21 cellular contexts compared by ENCODE assay signal in the genomic region with DNA sequence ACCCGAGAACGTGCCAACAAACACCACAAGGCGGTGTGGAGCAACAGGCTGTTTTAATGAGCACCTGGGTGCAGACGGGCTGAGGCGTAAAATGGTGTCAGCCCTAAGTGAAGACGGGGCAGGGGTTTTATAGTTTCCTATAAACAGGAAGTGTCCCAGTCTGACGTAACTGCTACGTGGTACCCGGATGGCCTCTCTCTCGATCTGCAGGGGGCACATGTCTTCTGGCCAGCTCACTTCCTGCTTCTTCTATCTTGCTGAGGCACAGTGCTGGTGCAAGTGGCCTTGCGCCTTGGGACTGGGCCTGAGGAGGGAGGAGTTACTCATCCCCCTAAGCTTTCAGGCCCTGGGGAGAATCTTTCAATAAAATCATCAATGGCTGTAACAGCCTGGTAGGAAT. TPM values are rescaled to one million over a fixed set of nuclear protein-coding genes. Genes with fewer than 3 reads are reported as not detected.
DNase-seq lines count a peak whose midpoint lies in the region; ATAC-seq, FAIRE-seq and TF ChIP-seq lines count a peak whose summit lies in the region.
"Had no signal": no experiment of that assay in that cellular context is flagged by ENCODE, and none has a peak within 500 bp of the region (broad histone marks: within the 10 kb centered on the region; RNA-seq: fewer than 3 reads in every experiment).

No MANE protein-coding gene starts in this region.

- no TSS peak for BruUV-seq in K562 (replicated peaks; lab: Mats Ljungman, UMichigan)

- H2BK120ac ChIP-seq in neuronal stem cell (ENCODE audit: low read depth, low read length) = no peak overlapping the region

- no peak overlapping the region for H2BK5ac ChIP-seq in neuronal stem cell (ENCODE audit: low read length)

- H3K9me3 Mint-ChIP-seq in CD8-positive, alpha-beta T cell = peaks cover 2% of the 10 kb centered on the region
- peaks cover 1% of the 10 kb centered on the region for H3K9me3 Mint-ChIP-seq in activated naive CD8-positive, alpha-beta T cell treated with anti-CD3 and anti-CD28 coated beads for 36 hours

- peaks cover 7% of the 10 kb centered on the region for H3K27me3 Mint-ChIP-seq in CD8-positive, alpha-beta T cell (ENCODE audit: low read depth)
- peaks cover 5% of the 10 kb centered on the region for H3K27me3 Mint-ChIP-seq in activated naive CD8-positive, alpha-beta T cell treated with anti-CD3 and anti-CD28 coated beads for 36 hours

- no peaks in the 10 kb centered on the region for H3K36me3 ChIP-seq in K562 (ENCODE audit: control insufficient read depth, insufficient read depth, low read length)
- no peaks in the 10 kb centered on the region for H3K36me3 ChIP-seq in neuronal stem cell (replicated peaks in 1 of 2; ENCODE audit: control insufficient read depth in 2 of 2, insufficient read depth in 2 of 2, low read length in 2 of 2)
- no peaks in the 10 kb centered on the region for H3K36me3 ChIP-seq in CD8-positive, alpha-beta T cell (ENCODE audit: insufficient read depth, low read length)
- H3K36me3 ChIP-seq: colonic mucosa, upper lobe of left lung had no signal

- intact Hi-C loops in K562 (cut with micrococcal nuclease) = no loop called here
- intact Hi-C loops in CD8-positive, alpha-beta T cell (cut with DNase I, micrococcal nuclease) = no loop called here

- H3K4me1 Mint-ChIP-seq in CD8-positive, alpha-beta T cell (ENCODE audit: low read depth) = no peaks in the 10 kb centered on the region
- no peaks in the 10 kb centered on the region for H3K4me1 Mint-ChIP-seq in activated naive CD8-positive, alpha-beta T cell treated with anti-CD3 and anti-CD28 coated beads for 36 hours

- TF ChIP-seq EP300 in K562 (IDR thresholded peaks at IDR 0.05; ENCODE audit: low read length) = no peak

- H3K36me3 Mint-ChIP-seq in CD8-positive, alpha-beta T cell = no peaks in the 10 kb centered on the region
- H3K36me3 Mint-ChIP-seq in activated naive CD8-positive, alpha-beta T cell treated with anti-CD3 and anti-CD28 coated beads for 36 hours = no peaks in the 10 kb centered on the region

- no peaks in the 10 kb centered on the region for H3K9me1 ChIP-seq in K562 (ENCODE audit: control insufficient read depth, insufficient read depth, low read length)

- no peak overlapping the region for H4K8ac ChIP-seq in neuronal stem cell (ENCODE audit: low read depth, low read length)

- CTCF ChIA-PET in K562 (lab: Yijun Ruan, JAX; ENCODE audit: low intra/inter-chr PET ratio) = no interaction called here
- CTCF ChIA-PET in CD8-positive, alpha-beta T cell (lab: Charles Lee) = no interaction called here

- DNase-seq in NCI-H748 (lab: John Stamatoyannopoulos, UW; ENCODE audit: unreplicated experiment) = peak; percentile 27
- DNase-seq in NCI-H748 treated with DMSO at 0.1 percent for 48 hours (lab: John Stamatoyannopoulos, UW) = no peak
- DNase-seq in NCI-H2029 (lab: John Stamatoyannopoulos, UW) = peak; percentile 47
- DNase-seq in K562 (ENCODE audit: extremely low read depth in 1 of 4, low spot score in 3 of 4) = peak in 1 of 4 experiments; percentile 13
- no peak for DNase-seq in neuronal stem cell (ENCODE audit: low spot score)
- DNase-seq in GM03348 (ENCODE audit: low spot score) = no peak
- no peak for DNase-seq in CD8-positive, alpha-beta T cell
- no peak for DNase-seq in activated naive CD8-positive, alpha-beta T cell treated with anti-CD3 and anti-CD28 coated beads for 36 hours
- DNase-seq: activated CD4-positive, alpha-beta T cell treated with anti-CD3 and anti-CD28 coated beads for 48 hours; activated naive CD4-positive, alpha-beta T cell treated with Interleukin-2 at 50 U/mL for 16 hours; colonic mucosa; DMS79; foreskin melanocyte; left ventricle myocardium superior; NCI-H1092; right cardiac atrium; SIG-M5 had no signal

- no peak for FAIRE-seq in K562 (lab: Jason Lieb, UNC)
- FAIRE-seq: A204.1 had no signal

- H3K4me2 ChIP-seq in K562 (ENCODE audit: insufficient read depth, low read length) = no peak overlapping the region
- no peak overlapping the region for H3K4me2 ChIP-seq in neuronal stem cell (ENCODE audit: insufficient read depth, low read length, poor library complexity, severe bottlenecking)

- H2BK15ac ChIP-seq in neuronal stem cell (ENCODE audit: low read length) = no peak overlapping the region

- ATAC-seq in K562 = peak; percentile 62
- ATAC-seq in CD8-positive, alpha-beta T cell = no peak
- ATAC-seq: left ventricle myocardium superior, right cardiac atrium had no signal

- H4K91ac ChIP-seq in neuronal stem cell (ENCODE audit: low read depth, low read length, poor library complexity) = no peak overlapping the region

- H3K79me2 ChIP-seq in K562 (ENCODE audit: control insufficient read depth, insufficient read depth, low read length) = no peaks in the 10 kb centered on the region

- H3K27ac ChIP-seq in K562 (ENCODE audit: extremely low read depth, low read depth, low read length) (no peak overlapping the region), neuronal stem cell (replicated peaks; ENCODE audit: low read length) (no peak overlapping the region)
- no peak overlapping the region for H3K27ac ChIP-seq in CD8-positive, alpha-beta T cell (ENCODE audit: low read depth, low read length)
- H3K27ac ChIP-seq: colonic mucosa, upper lobe of left lung had no signal

- H3K4ac ChIP-seq in neuronal stem cell (ENCODE audit: low read length) = no peak overlapping the region

- WGBS in K562 (ENCODE audit: insufficient coverage, low coverage, missing lambda C conversion rate) = 85% methylated on average over 11 of the region's 11 CpGs
- WGBS in neuronal stem cell (ENCODE audit: extremely low coverage in 2 of 2, insufficient read length in 2 of 2, insufficient replicate concordance in 1 of 2), 2 donors = no CpG with 5 or more reads among the region's 11 CpGs

- in situ Hi-C loops in K562 (cut with MboI) = no loop called here

- H3K9me3 ChIP-seq in K562 (replicated peaks; ENCODE audit: control insufficient read depth, insufficient read depth, low read depth, low read length) (no peaks in the 10 kb centered on the region), neuronal stem cell (replicated peaks in 1 of 2; ENCODE audit: control insufficient read depth in 2 of 2, insufficient read depth in 1 of 2, low read depth in 1 of 2, low read length in 2 of 2) (no peaks in the 10 kb centered on the region)
- no peaks in the 10 kb centered on the region for H3K9me3 ChIP-seq in CD8-positive, alpha-beta T cell (ENCODE audit: low read length)
- H3K9me3 ChIP-seq: colonic mucosa had no signal

- no peak overlapping the region for H3K27ac Mint-ChIP-seq in CD8-positive, alpha-beta T cell
- no peak overlapping the region for H3K27ac Mint-ChIP-seq in activated naive CD8-positive, alpha-beta T cell treated with anti-CD3 and anti-CD28 coated beads for 36 hours
- H3K27ac Mint-ChIP-seq: stimulated activated naive CD8-positive, alpha-beta T cell treated with anti-CD3 and anti-CD28 coated beads, Interleukin-15, Interleukin-2, amounts not matched to agents 100 ng/mL and 50 ng/mL, for 24 hours had no signal

- no peaks in the 10 kb centered on the region for H4K20me1 ChIP-seq in K562 (replicated peaks; ENCODE audit: control insufficient read depth, insufficient read depth, low read length)

- no peak overlapping the region for H3K18ac ChIP-seq in neuronal stem cell (ENCODE audit: low read length)

- H3K27me3 ChIP-seq in K562 (ENCODE audit: control insufficient read depth in 2 of 2, insufficient read depth in 2 of 2, low read length in 2 of 2) (no peaks in the 10 kb centered on the region), neuronal stem cell (ENCODE audit: control insufficient read depth in 3 of 3, insufficient read depth in 3 of 3, low read depth in 1 of 3, low read length in 3 of 3) (no peaks in the 10 kb centered on the region)
- no peaks in the 10 kb centered on the region for H3K27me3 ChIP-seq in CD8-positive, alpha-beta T cell (ENCODE audit: insufficient read depth, low read length)
- H3K27me3 ChIP-seq: colonic mucosa, upper lobe of left lung had no signal

- TF ChIP-seq CTCF in K562 (IDR thresholded peaks at IDR 0.05 in 2 of 3, conservative IDR thresholded peaks at IDR 0.05 in 1 of 3; ENCODE audit: insufficient read depth in 2 of 3, low read depth in 1 of 3, low read length in 3 of 3) = no peak
- no peak for TF ChIP-seq CTCF in CD8-positive, alpha-beta T cell (IDR thresholded peaks at IDR 0.05)

- TF ChIP-seq POLR2A in K562 (conservative IDR thresholded peaks at IDR 0.05) = no peak

- peaks cover 0 to 4% of the 10 kb centered on the region in 2 experiments; a peak in 1 of 5 replicates for H3K4me1 ChIP-seq in K562 (replicated peaks in 1 of 2; ENCODE audit: control insufficient read depth in 2 of 2, insufficient read depth in 2 of 2, low read length in 2 of 2)
- no peaks in the 10 kb centered on the region for H3K4me1 ChIP-seq in neuronal stem cell (ENCODE audit: control insufficient read depth in 2 of 2, insufficient read depth in 1 of 2, low read depth in 1 of 2, low read length in 2 of 2)
- H3K4me1 ChIP-seq in CD8-positive, alpha-beta T cell (ENCODE audit: insufficient read depth, low read length) = no peaks in the 10 kb centered on the region
- H3K4me1 ChIP-seq: colonic mucosa, upper lobe of left lung had no signal

- H3K23ac ChIP-seq in neuronal stem cell (ENCODE audit: low read depth, low read length, poor library complexity) = no peak overlapping the region

- H2BK12ac ChIP-seq in neuronal stem cell (ENCODE audit: low read length) = no peak overlapping the region

- H3K4me3 ChIP-seq in K562 = no peak overlapping the region
- no peak overlapping the region for H3K4me3 ChIP-seq in neuronal stem cell (ENCODE audit: low read length in 2 of 2)
- H3K4me3 ChIP-seq in CD8-positive, alpha-beta T cell (ENCODE audit: low read depth, low read length) = no peak overlapping the region
- H3K4me3 ChIP-seq: colonic mucosa, upper lobe of left lung had no signal

- POLR2A ChIA-PET in K562 (lab: Yijun Ruan, JAX) = no interaction called here
- POLR2A ChIA-PET in CD8-positive, alpha-beta T cell (lab: Charles Lee) = no interaction called here

- no peaks in the 10 kb centered on the region for H3K79me1 ChIP-seq in neuronal stem cell (ENCODE audit: low read depth, low read length)

- H3K4me3 Mint-ChIP-seq in CD8-positive, alpha-beta T cell = no peak overlapping the region
- no peak overlapping the region for H3K4me3 Mint-ChIP-seq in activated naive CD8-positive, alpha-beta T cell treated with anti-CD3 and anti-CD28 coated beads for 36 hours
- H3K4me3 Mint-ChIP-seq: stimulated activated naive CD8-positive, alpha-beta T cell treated with anti-CD3 and anti-CD28 coated beads, Interleukin-15, Interleukin-2, amounts not matched to agents 100 ng/mL and 50 ng/mL, for 24 hours had no signal

- no peak for TF ChIP-seq RAD21 in K562 (CRISPR knock-in tag; conservative IDR thresholded peaks at IDR 0.05 in 1 of 2, IDR thresholded peaks at IDR 0.05 in 1 of 2)

- peak overlapping the region; percentile 56 for H3K14ac ChIP-seq in neuronal stem cell (ENCODE audit: low read length)

- H2AK5ac ChIP-seq in neuronal stem cell (ENCODE audit: low read depth, low read length) = no peak overlapping the region

- H3K9ac ChIP-seq in K562 (ENCODE audit: insufficient read depth in 1 of 2, low read depth in 2 of 2, low read length in 2 of 2) (no peak overlapping the region), neuronal stem cell (ENCODE audit: low read depth, low read length, poor library complexity) (no peak overlapping the region)

- H2AFZ ChIP-seq in K562 (ENCODE audit: low read depth, low read length) (peak overlapping the region; percentile 53), neuronal stem cell (ENCODE audit: low read length) (peak overlapping the region; percentile 62)

RNA-seq across cellular contexts. Expression of a gene that starts 20.9 kb away (rescaled TPM):
- not detected in 2 replicates for total RNA-seq in K562 (2011; cell fraction: chromatin; rRNA removed; ENCODE audit: low replicate concordance)
- total RNA-seq in K562 (2011; cell fraction: nucleolus; rRNA removed) = not detected in 2 replicates
- total RNA-seq in K562 (2011; cell fraction: nucleoplasm; rRNA removed) = not detected in 2 replicates
- total RNA-seq in K562 (2014; rRNA removed) (not detected in 2 replicates), K562 (2014; rRNA removed; fragmentation: Illumina TruSeq; extraction: Trizol) (not detected in 2 replicates), K562 (2015; rRNA removed; fragmentation: Illumina TruSeq; extraction: Trizol) (not detected in 2 replicates), K562 (2021) (not detected in 2 replicates)
- polyA plus RNA-seq in K562 (2011; rRNA removed) (0.09 and 0.15 TPM in 2 replicates), K562 (2014; fragmentation: Illumina TruSeq; extraction: Trizol) (0.21 TPM in 1 of 2 replicates, not detected in the other), K562 (2014; fragmentation: Nextera tagmentation; extraction: Ambion mirVana) (under 1 TPM in 1 of 2 experiments, not detected in 1; 0.32 TPM), K562 (2014; rRNA removed) (0.09 TPM in 1 of 2 replicates, not detected in the other)
- polyA plus RNA-seq in K562 (2011; cell fraction: cytosol; rRNA removed) = 0.09 and 0.12 TPM in 2 replicates
- not detected in 2 replicates for polyA plus RNA-seq in K562 (2011; cell fraction: nucleus; rRNA removed)
- 0.28 TPM in 1 of 2 replicates, not detected in the other for polyA plus RNA-seq in K562 (2012)
- polyA minus RNA-seq in K562 (2011; rRNA and poly(A)+ RNA removed) = not detected in 2 replicates
- not detected in 2 replicates for polyA minus RNA-seq in K562 (2011; cell fraction: cytosol; rRNA and poly(A)+ RNA removed)
- polyA minus RNA-seq in K562 (2011; cell fraction: nucleus; rRNA and poly(A)+ RNA removed) = not detected in 2 replicates
- polyA plus RNA-seq in neuronal stem cell (2013, experiment 1 of 2) = not detected
- polyA plus RNA-seq in neuronal stem cell (2013, experiment 2 of 2) = not detected
- total RNA-seq in CD8-positive, alpha-beta T cell = not detected
- not detected for total RNA-seq in activated naive CD8-positive, alpha-beta T cell treated with anti-CD3 and anti-CD28 coated beads for 36 hours
- total RNA-seq: colonic mucosa, left ventricle myocardium superior, omental fat pad, right cardiac atrium, upper lobe of left lung had no signal
- polyA plus RNA-seq: right cardiac atrium had no signal

RNA-seq across cellular contexts. Expression of a gene that starts 33.2 kb away (rescaled TPM):
- total RNA-seq in K562 (2011; cell fraction: chromatin; rRNA removed; ENCODE audit: low replicate concordance) = 0.51 and 0.55 TPM in 2 replicates
- total RNA-seq in K562 (2011; cell fraction: nucleolus; rRNA removed) = 0.66 and 0.67 TPM in 2 replicates
- 1.1 and 1.2 TPM in 2 replicates for total RNA-seq in K562 (2011; cell fraction: nucleoplasm; rRNA removed)
- total RNA-seq in K562 (2014; rRNA removed) (3.8 TPM in 2 replicates), K562 (2014; rRNA removed; fragmentation: Illumina TruSeq; extraction: Trizol) (7.1 and 8.0 TPM in 2 replicates), K562 (2015; rRNA removed; fragmentation: Illumina TruSeq; extraction: Trizol) (17.9 and 18.8 TPM in 2 replicates), K562 (2021) (4.6 and 6.6 TPM in 2 replicates)
- polyA plus RNA-seq in K562 (2011; rRNA removed) (0.63 and 1.4 TPM in 2 replicates), K562 (2014; fragmentation: Illumina TruSeq; extraction: Trizol) (9.5 and 10.4 TPM in 2 replicates), K562 (2014; fragmentation: Nextera tagmentation; extraction: Ambion mirVana) (10 to 100 TPM; 19.0 to 25.9 TPM), K562 (2014; rRNA removed) (4.8 and 5.1 TPM in 2 replicates)
- 0.57 and 1.6 TPM in 2 replicates for polyA plus RNA-seq in K562 (2011; cell fraction: cytosol; rRNA removed)
- 0.46 and 0.94 TPM in 2 replicates for polyA plus RNA-seq in K562 (2011; cell fraction: nucleus; rRNA removed)
- 23.1 and 72.9 TPM in 2 replicates for polyA plus RNA-seq in K562 (2012)
- 0.74 and 1.6 TPM in 2 replicates for polyA minus RNA-seq in K562 (2011; rRNA and poly(A)+ RNA removed)
- 4.6 TPM in 1 of 2 replicates, not detected in the other for polyA minus RNA-seq in K562 (2011; cell fraction: cytosol; rRNA and poly(A)+ RNA removed)
- polyA minus RNA-seq in K562 (2011; cell fraction: nucleus; rRNA and poly(A)+ RNA removed) = 0.33 TPM in 1 of 2 replicates, not detected in the other
- not detected for polyA plus RNA-seq in neuronal stem cell (2013, experiment 1 of 2)
- polyA plus RNA-seq in neuronal stem cell (2013, experiment 2 of 2) = not detected
- total RNA-seq in CD8-positive, alpha-beta T cell = not detected
- not detected for total RNA-seq in activated naive CD8-positive, alpha-beta T cell treated with anti-CD3 and anti-CD28 coated beads for 36 hours
- total RNA-seq: left ventricle myocardium superior, omental fat pad, right cardiac atrium had no signal
- polyA plus RNA-seq: right cardiac atrium had no signal

RNA-seq across cellular contexts. Expression of a gene that starts 38.7 kb away (rescaled TPM):
- not detected in 2 replicates for total RNA-seq in K562 (2011; cell fraction: chromatin; rRNA removed; ENCODE audit: low replicate concordance)
- not detected in 2 replicates for total RNA-seq in K562 (2011; cell fraction: nucleolus; rRNA removed)
- not detected in 2 replicates for total RNA-seq in K562 (2011; cell fraction: nucleoplasm; rRNA removed)
- total RNA-seq in K562 (2014; rRNA removed) (0.36 TPM in 1 of 2 replicates, not detected in the other), K562 (2014; rRNA removed; fragmentation: Illumina TruSeq; extraction: Trizol) (0.89 and 1.1 TPM in 2 replicates), K562 (2015; rRNA removed; fragmentation: Illumina TruSeq; extraction: Trizol) (0.30 and 0.58 TPM in 2 replicates), K562 (2021) (0.31 and 0.62 TPM in 2 replicates)
- polyA plus RNA-seq in K562 (2011; rRNA removed) (0.14 and 0.20 TPM in 2 replicates), K562 (2014; fragmentation: Illumina TruSeq; extraction: Trizol) (0.30 and 0.61 TPM in 2 replicates), K562 (2014; fragmentation: Nextera tagmentation; extraction: Ambion mirVana) (1 to 10 TPM; 2.4 to 3.0 TPM), K562 (2014; rRNA removed) (0.56 and 2.3 TPM in 2 replicates)
- polyA plus RNA-seq in K562 (2011; cell fraction: cytosol; rRNA removed) = 0.10 TPM in 1 of 2 replicates, not detected in the other
- 0.31 TPM in 1 of 2 replicates, not detected in the other for polyA plus RNA-seq in K562 (2011; cell fraction: nucleus; rRNA removed)
- polyA plus RNA-seq in K562 (2012) = 1.3 and 2.6 TPM in 2 replicates
- 0.36 TPM in 1 of 2 replicates, not detected in the other for polyA minus RNA-seq in K562 (2011; rRNA and poly(A)+ RNA removed)
- polyA minus RNA-seq in K562 (2011; cell fraction: cytosol; rRNA and poly(A)+ RNA removed) = not detected in 2 replicates
- not detected in 2 replicates for polyA minus RNA-seq in K562 (2011; cell fraction: nucleus; rRNA and poly(A)+ RNA removed)
- polyA plus RNA-seq in neuronal stem cell (2013, experiment 1 of 2) = 0.06 TPM
- not detected for polyA plus RNA-seq in neuronal stem cell (2013, experiment 2 of 2)
- not detected for total RNA-seq in CD8-positive, alpha-beta T cell
- not detected for total RNA-seq in activated naive CD8-positive, alpha-beta T cell treated with anti-CD3 and anti-CD28 coated beads for 36 hours
- total RNA-seq: colonic mucosa, left ventricle myocardium superior, omental fat pad, right cardiac atrium had no signal

RNA-seq across cellular contexts. Expression of a gene that starts 54.2 kb away (rescaled TPM):
- total RNA-seq in K562 (2011; cell fraction: chromatin; rRNA removed; ENCODE audit: low replicate concordance) = not detected in 2 replicates
- total RNA-seq in K562 (2011; cell fraction: nucleolus; rRNA removed) = 0.33 TPM in 1 of 2 replicates, not detected in the other
- not detected in 2 replicates for total RNA-seq in K562 (2011; cell fraction: nucleoplasm; rRNA removed)
- 0.23 and 0.37 TPM in 2 replicates for total RNA-seq in K562 (2014; rRNA removed)
- 0.45 and 0.58 TPM in 2 replicates for total RNA-seq in K562 (2014; rRNA removed; fragmentation: Illumina TruSeq; extraction: Trizol)
- total RNA-seq in K562 (2015; rRNA removed; fragmentation: Illumina TruSeq; extraction: Trizol) = 0.40 and 0.53 TPM in 2 replicates
- total RNA-seq in K562 (2021) = 0.62 and 0.72 TPM in 2 replicates
- polyA plus RNA-seq in K562 (2011; rRNA removed) = 0.07 and 0.11 TPM in 2 replicates
- polyA plus RNA-seq in K562 (2011; cell fraction: cytosol; rRNA removed) = 0.24 TPM in 1 of 2 replicates, not detected in the other
- 0.40 TPM in 1 of 2 replicates, not detected in the other for polyA plus RNA-seq in K562 (2011; cell fraction: nucleus; rRNA removed)
- polyA plus RNA-seq in K562 (2012) = 0.14 and 0.20 TPM in 2 replicates
- 0.58 and 0.76 TPM in 2 replicates for polyA plus RNA-seq in K562 (2014; fragmentation: Illumina TruSeq; extraction: Trizol)
- under 1 TPM; 0.39 to 0.83 TPM for polyA plus RNA-seq in K562 (2014; fragmentation: Nextera tagmentation; extraction: Ambion mirVana)
- 0.49 and 0.54 TPM in 2 replicates for polyA plus RNA-seq in K562 (2014; rRNA removed)
- 0.35 TPM in 1 of 2 replicates, not detected in the other for polyA minus RNA-seq in K562 (2011; rRNA and poly(A)+ RNA removed)
- not detected in 2 replicates for polyA minus RNA-seq in K562 (2011; cell fraction: cytosol; rRNA and poly(A)+ RNA removed)
- polyA minus RNA-seq in K562 (2011; cell fraction: nucleus; rRNA and poly(A)+ RNA removed) = not detected in 2 replicates
- polyA plus RNA-seq in neuronal stem cell (2013, experiment 1 of 2) = not detected
- not detected for polyA plus RNA-seq in neuronal stem cell (2013, experiment 2 of 2)
- not detected for total RNA-seq in CD8-positive, alpha-beta T cell
- total RNA-seq in activated naive CD8-positive, alpha-beta T cell treated with anti-CD3 and anti-CD28 coated beads for 36 hours = not detected
- total RNA-seq: left ventricle myocardium superior, omental fat pad, right cardiac atrium, upper lobe of left lung had no signal
- polyA plus RNA-seq: right cardiac atrium had no signal

Comparison
In these comparisons a context has a peak if more than half of its experiments do, and no peak if none do; other contexts are left out.
1. DNase-seq: peak in NCI-H748 (single experiment) and NCI-H2029 (single experiment); none in NCI-H748 treated with DMSO at 0.1 percent for 48 hours (single experiment), neuronal stem cell (single experiment), GM03348 (single experiment), CD8-positive, alpha-beta T cell (0 of 7) and activated naive CD8-positive, alpha-beta T cell treated with anti-CD3 and anti-CD28 coated beads for 36 hours (single experiment).